In the genomic region with DNA sequence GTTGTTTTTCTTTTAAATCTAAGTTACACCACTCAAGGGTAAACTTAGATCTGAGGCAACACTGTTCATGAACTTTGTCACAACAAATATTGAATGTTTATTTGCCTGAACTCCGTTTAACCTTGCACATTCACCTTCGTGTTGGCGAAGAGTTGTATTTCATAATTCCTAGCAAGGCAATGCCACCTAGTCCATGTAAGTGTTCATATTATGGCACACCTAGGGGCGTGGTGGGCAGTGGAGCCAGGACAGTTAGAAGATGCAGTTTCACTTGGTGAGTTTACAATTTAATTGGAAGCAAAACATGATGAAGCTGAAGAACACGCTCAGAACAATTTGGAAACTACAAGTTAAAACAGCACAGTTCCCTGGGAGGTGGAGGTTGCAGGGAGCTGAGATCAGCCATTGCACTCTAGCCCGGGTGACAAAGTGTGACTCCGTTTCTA, we compare ENCODE assay signal across 1 cellular context.
A peak's percentile ranks its signal among the peaks of the same experiment; 100 is the strongest.
TF ChIP-seq lines count a peak whose summit lies in the region.

No MANE protein-coding gene starts in this region.

TF ChIP-seq in HepG2, 621 proteins besides CTCF, POLR2A, EP300 and RAD21 (continued from another document and continues in another):
- TF ChIP-seq, protein P1, sequence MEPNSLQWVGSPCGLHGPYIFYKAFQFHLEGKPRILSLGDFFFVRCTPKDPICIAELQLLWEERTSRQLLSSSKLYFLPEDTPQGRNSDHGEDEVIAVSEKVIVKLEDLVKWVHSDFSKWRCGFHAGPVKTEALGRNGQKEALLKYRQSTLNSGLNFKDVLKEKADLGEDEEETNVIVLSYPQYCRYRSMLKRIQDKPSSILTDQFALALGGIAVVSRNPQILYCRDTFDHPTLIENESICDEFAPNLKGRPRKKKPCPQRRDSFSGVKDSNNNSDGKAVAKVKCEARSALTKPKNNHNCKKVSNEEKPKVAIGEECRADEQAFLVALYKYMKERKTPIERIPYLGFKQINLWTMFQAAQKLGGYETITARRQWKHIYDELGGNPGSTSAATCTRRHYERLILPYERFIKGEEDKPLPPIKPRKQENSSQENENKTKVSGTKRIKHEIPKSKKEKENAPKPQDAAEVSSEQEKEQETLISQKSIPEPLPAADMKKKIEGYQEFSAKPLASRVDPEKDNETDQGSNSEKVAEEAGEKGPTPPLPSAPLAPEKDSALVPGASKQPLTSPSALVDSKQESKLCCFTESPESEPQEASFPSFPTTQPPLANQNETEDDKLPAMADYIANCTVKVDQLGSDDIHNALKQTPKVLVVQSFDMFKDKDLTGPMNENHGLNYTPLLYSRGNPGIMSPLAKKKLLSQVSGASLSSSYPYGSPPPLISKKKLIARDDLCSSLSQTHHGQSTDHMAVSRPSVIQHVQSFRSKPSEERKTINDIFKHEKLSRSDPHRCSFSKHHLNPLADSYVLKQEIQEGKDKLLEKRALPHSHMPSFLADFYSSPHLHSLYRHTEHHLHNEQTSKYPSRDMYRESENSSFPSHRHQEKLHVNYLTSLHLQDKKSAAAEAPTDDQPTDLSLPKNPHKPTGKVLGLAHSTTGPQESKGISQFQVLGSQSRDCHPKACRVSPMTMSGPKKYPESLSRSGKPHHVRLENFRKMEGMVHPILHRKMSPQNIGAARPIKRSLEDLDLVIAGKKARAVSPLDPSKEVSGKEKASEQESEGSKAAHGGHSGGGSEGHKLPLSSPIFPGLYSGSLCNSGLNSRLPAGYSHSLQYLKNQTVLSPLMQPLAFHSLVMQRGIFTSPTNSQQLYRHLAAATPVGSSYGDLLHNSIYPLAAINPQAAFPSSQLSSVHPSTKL (CRISPR knock-in tag; IDR thresholded peaks at IDR 0.05) = peak; percentile 100
- TF ChIP-seq REPIN1 (CRISPR knock-in tag; IDR thresholded peaks at IDR 0.05; ENCODE audit: borderline replicate concordance, low read depth) (peak; percentile 85; the same call in 1 of the 2 replicates), SIX4 (CRISPR knock-in tag; IDR thresholded peaks at IDR 0.05) (peak; percentile 92), TBX2 (CRISPR knock-in tag; IDR thresholded peaks at IDR 0.05; ENCODE audit: borderline replicate concordance) (peak; percentile 94), SUZ12 (IDR thresholded peaks at IDR 0.05; ENCODE audit: low read depth, low read length) (no peak), SP2 (CRISPR knock-in tag; IDR thresholded peaks at IDR 0.05) (no peak), ZNF891 (CRISPR knock-in tag; IDR thresholded peaks at IDR 0.05) (no peak), ATF7 (IDR thresholded peaks at IDR 0.05) (no peak), ATF7 (CRISPR knock-in tag; IDR thresholded peaks at IDR 0.05) (no peak), FOXP1 (IDR thresholded peaks at IDR 0.05) (peak; percentile 96), FOXP1 (CRISPR knock-in tag; IDR thresholded peaks at IDR 0.05) (peak; percentile 99), ZBTB42 (CRISPR knock-in tag; IDR thresholded peaks at IDR 0.05) (no peak), MTA3 (CRISPR knock-in tag; IDR thresholded peaks at IDR 0.05) (no peak), GABPA (IDR thresholded peaks at IDR 0.05; ENCODE audit: low read depth, low read length) (no peak), GABPA (CRISPR knock-in tag; IDR thresholded peaks at IDR 0.05; ENCODE audit: low read depth) (peak; percentile 42), ZNF10 (CRISPR knock-in tag; IDR thresholded peaks at IDR 0.05; ENCODE audit: borderline replicate concordance, low read depth) (no peak), ZNF234 (CRISPR knock-in tag; conservative IDR thresholded peaks at IDR 0.05) (no peak), YY1 (IDR thresholded peaks at IDR 0.05; ENCODE audit: insufficient read depth, insufficient replicate concordance, low read depth, low read length) (peak; percentile 12), ZFP62 (CRISPR knock-in tag; IDR thresholded peaks at IDR 0.05) (no peak), NR3C1 (CRISPR knock-in tag; IDR thresholded peaks at IDR 0.05) (no peak), ZBTB21 (CRISPR knock-in tag; IDR thresholded peaks at IDR 0.05) (no peak), ZNF296 (CRISPR knock-in tag; conservative IDR thresholded peaks at IDR 0.05) (no peak)
- TF ChIP-seq, protein P2, sequence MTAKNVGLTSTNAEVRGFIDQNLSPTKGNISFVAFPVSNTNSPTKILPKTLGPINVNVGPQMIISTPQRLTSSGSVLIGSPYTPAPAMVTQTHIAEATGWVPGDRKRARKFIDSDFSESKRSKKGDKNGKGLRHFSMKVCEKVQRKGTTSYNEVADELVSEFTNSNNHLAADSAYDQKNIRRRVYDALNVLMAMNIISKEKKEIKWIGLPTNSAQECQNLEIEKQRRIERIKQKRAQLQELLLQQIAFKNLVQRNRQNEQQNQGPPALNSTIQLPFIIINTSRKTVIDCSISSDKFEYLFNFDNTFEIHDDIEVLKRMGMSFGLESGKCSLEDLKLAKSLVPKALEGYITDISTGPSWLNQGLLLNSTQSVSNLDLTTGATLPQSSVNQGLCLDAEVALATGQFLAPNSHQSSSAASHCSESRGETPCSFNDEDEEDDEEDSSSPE (CRISPR knock-in tag; IDR thresholded peaks at IDR 0.05) = no peak
- TF ChIP-seq, protein P3, sequence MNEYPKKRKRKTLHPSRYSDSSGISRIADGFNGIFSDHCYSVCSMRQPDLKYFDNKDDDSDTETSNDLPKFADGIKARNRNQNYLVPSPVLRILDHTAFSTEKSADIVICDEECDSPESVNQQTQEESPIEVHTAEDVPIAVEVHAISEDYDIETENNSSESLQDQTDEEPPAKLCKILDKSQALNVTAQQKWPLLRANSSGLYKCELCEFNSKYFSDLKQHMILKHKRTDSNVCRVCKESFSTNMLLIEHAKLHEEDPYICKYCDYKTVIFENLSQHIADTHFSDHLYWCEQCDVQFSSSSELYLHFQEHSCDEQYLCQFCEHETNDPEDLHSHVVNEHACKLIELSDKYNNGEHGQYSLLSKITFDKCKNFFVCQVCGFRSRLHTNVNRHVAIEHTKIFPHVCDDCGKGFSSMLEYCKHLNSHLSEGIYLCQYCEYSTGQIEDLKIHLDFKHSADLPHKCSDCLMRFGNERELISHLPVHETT (CRISPR knock-in tag; conservative IDR thresholded peaks at IDR 0.05) = peak; percentile 76
- TF ChIP-seq, protein P4, sequence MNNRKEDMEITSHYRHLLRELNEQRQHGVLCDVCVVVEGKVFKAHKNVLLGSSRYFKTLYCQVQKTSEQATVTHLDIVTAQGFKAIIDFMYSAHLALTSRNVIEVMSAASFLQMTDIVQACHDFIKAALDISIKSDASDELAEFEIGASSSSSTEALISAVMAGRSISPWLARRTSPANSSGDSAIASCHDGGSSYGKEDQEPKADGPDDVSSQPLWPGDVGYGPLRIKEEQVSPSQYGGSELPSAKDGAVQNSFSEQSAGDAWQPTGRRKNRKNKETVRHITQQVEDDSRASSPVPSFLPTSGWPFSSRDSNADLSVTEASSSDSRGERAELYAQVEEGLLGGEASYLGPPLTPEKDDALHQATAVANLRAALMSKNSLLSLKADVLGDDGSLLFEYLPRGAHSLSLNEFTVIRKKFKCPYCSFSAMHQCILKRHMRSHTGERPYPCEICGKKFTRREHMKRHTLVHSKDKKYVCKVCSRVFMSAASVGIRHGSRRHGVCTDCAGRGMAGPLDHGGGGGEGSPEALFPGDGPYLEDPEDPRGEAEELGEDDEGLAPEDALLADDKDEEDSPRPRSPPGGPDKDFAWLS (CRISPR knock-in tag; IDR thresholded peaks at IDR 0.05; ENCODE audit: borderline replicate concordance) = no peak
- TF ChIP-seq, protein P5, sequence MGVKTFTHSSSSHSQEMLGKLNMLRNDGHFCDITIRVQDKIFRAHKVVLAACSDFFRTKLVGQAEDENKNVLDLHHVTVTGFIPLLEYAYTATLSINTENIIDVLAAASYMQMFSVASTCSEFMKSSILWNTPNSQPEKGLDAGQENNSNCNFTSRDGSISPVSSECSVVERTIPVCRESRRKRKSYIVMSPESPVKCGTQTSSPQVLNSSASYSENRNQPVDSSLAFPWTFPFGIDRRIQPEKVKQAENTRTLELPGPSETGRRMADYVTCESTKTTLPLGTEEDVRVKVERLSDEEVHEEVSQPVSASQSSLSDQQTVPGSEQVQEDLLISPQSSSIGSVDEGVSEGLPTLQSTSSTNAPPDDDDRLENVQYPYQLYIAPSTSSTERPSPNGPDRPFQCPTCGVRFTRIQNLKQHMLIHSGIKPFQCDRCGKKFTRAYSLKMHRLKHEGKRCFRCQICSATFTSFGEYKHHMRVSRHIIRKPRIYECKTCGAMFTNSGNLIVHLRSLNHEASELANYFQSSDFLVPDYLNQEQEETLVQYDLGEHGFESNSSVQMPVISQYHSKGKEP (CRISPR knock-in tag; IDR thresholded peaks at IDR 0.05) = no peak
- TF ChIP-seq, protein P6, sequence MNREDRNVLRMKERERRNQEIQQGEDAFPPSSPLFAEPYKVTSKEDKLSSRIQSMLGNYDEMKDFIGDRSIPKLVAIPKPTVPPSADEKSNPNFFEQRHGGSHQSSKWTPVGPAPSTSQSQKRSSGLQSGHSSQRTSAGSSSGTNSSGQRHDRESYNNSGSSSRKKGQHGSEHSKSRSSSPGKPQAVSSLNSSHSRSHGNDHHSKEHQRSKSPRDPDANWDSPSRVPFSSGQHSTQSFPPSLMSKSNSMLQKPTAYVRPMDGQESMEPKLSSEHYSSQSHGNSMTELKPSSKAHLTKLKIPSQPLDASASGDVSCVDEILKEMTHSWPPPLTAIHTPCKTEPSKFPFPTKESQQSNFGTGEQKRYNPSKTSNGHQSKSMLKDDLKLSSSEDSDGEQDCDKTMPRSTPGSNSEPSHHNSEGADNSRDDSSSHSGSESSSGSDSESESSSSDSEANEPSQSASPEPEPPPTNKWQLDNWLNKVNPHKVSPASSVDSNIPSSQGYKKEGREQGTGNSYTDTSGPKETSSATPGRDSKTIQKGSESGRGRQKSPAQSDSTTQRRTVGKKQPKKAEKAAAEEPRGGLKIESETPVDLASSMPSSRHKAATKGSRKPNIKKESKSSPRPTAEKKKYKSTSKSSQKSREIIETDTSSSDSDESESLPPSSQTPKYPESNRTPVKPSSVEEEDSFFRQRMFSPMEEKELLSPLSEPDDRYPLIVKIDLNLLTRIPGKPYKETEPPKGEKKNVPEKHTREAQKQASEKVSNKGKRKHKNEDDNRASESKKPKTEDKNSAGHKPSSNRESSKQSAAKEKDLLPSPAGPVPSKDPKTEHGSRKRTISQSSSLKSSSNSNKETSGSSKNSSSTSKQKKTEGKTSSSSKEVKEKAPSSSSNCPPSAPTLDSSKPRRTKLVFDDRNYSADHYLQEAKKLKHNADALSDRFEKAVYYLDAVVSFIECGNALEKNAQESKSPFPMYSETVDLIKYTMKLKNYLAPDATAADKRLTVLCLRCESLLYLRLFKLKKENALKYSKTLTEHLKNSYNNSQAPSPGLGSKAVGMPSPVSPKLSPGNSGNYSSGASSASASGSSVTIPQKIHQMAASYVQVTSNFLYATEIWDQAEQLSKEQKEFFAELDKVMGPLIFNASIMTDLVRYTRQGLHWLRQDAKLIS (CRISPR knock-in tag; IDR thresholded peaks at IDR 0.05) = no peak
- TF ChIP-seq, protein P7, sequence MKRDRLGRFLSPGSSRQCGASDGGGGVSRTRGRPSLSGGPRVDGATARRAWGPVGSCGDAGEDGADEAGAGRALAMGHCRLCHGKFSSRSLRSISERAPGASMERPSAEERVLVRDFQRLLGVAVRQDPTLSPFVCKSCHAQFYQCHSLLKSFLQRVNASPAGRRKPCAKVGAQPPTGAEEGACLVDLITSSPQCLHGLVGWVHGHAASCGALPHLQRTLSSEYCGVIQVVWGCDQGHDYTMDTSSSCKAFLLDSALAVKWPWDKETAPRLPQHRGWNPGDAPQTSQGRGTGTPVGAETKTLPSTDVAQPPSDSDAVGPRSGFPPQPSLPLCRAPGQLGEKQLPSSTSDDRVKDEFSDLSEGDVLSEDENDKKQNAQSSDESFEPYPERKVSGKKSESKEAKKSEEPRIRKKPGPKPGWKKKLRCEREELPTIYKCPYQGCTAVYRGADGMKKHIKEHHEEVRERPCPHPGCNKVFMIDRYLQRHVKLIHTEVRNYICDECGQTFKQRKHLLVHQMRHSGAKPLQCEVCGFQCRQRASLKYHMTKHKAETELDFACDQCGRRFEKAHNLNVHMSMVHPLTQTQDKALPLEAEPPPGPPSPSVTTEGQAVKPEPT (CRISPR knock-in tag; IDR thresholded peaks at IDR 0.05; ENCODE audit: low read depth) = no peak
- TF ChIP-seq, protein P8, sequence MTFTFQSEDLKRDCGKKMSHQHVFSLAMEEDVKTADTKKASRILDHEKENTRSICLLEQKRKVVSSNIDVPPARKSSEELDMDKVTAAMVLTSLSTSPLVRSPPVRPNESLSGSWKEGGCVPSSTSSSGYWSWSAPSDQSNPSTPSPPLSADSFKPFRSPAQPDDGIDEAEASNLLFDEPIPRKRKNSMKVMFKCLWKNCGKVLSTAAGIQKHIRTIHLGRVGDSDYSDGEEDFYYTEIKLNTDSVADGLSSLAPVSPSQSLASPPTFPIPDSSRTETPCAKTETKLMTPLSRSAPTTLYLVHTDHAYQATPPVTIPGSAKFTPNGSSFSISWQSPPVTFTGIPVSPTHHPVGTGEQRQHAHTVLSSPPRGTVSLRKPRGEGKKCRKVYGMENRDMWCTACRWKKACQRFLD (CRISPR knock-in tag; IDR thresholded peaks at IDR 0.05; ENCODE audit: borderline replicate concordance) = no peak
- TF ChIP-seq, protein P9, sequence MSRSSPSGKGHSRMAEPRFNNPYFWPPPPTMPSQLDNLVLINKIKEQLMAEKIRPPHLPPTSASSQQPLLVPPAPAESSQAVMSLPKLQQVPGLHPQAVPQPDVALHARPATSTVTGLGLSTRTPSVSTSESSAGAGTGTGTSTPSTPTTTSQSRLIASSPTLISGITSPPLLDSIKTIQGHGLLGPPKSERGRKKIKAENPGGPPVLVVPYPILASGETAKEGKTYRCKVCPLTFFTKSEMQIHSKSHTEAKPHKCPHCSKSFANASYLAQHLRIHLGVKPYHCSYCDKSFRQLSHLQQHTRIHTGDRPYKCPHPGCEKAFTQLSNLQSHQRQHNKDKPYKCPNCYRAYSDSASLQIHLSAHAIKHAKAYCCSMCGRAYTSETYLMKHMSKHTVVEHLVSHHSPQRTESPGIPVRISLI (CRISPR knock-in tag; IDR thresholded peaks at IDR 0.05; ENCODE audit: borderline replicate concordance) = peak; percentile 88
- TF ChIP-seq, protein P10, sequence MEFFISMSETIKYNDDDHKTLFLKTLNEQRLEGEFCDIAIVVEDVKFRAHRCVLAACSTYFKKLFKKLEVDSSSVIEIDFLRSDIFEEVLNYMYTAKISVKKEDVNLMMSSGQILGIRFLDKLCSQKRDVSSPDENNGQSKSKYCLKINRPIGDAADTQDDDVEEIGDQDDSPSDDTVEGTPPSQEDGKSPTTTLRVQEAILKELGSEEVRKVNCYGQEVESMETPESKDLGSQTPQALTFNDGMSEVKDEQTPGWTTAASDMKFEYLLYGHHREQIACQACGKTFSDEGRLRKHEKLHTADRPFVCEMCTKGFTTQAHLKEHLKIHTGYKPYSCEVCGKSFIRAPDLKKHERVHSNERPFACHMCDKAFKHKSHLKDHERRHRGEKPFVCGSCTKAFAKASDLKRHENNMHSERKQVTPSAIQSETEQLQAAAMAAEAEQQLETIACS (CRISPR knock-in tag; IDR thresholded peaks at IDR 0.05) = no peak
- TF ChIP-seq, protein P11, sequence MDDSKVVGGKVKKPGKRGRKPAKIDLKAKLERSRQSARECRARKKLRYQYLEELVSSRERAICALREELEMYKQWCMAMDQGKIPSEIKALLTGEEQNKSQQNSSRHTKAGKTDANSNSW (CRISPR knock-in tag; IDR thresholded peaks at IDR 0.05; ENCODE audit: borderline replicate concordance) = no peak
